In the genomic region with DNA sequence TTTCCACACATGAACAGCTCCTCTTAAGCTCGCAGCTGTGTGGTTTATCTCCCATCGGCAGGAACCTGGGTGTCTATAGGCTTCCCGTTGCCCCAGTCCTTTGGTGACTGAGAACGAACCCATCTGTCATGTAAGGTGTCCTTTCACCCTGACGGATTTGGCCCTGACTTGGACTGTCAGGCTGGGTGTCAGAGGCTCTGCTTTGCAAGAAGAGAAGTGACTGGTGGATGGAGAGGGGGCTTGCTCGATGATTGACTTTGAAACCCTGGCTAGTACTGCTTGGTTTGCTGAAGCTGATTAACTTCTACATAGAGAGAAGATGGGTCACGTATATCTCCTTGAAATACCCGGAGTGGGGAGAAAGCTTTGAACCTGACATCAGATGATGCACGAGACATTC, we compare ENCODE assay signal across 31 cellular contexts. TPM values are rescaled to one million over a fixed set of nuclear protein-coding genes. Genes with fewer than 3 reads are reported as not detected.
"Had no signal": no experiment of that assay in that cellular context is flagged by ENCODE, and none has a peak within 500 bp of the region (broad histone marks: within the 10 kb centered on the region; RNA-seq: fewer than 3 reads in every experiment).

No MANE protein-coding gene starts in this region.

- H3K4me1 ChIP-seq: ascending aorta had no signal

- H3K27ac ChIP-seq: ascending aorta, cardiac muscle cell, WERI-Rb-1 had no signal

- FAIRE-seq: bronchial epithelial cell, TTC549 had no signal

- H3K36me3 ChIP-seq: ascending aorta, cardiac muscle cell, WERI-Rb-1 had no signal

- H3K9me3 ChIP-seq: ascending aorta had no signal

- H3K27me3 ChIP-seq: ascending aorta had no signal

- H3K4me3 ChIP-seq: ascending aorta, cardiac muscle cell had no signal

- DNase-seq: activated CD4-positive, alpha-beta memory T cell treated with anti-CD3 and anti-CD28 coated beads for 36 hours; activated CD4-positive, alpha-beta T cell treated with anti-CD3 and anti-CD28 coated beads for 1 hour; activated CD4-positive, alpha-beta T cell treated with anti-CD3 and anti-CD28 coated beads for 4 hours; activated CD4-positive, alpha-beta T cell treated with anti-CD3 and anti-CD28 coated beads, Interleukin-2, amount 10 ng/mL, durations not matched to agents 24 days and 14 days; activated CD4-positive, alpha-beta T cell treated with anti-CD3 and anti-CD28 coated beads, Interleukin-2, amount 50 U/mL, for 1 hour; activated CD4-positive, alpha-beta T cell treated with anti-CD3 and anti-CD28 coated beads, Interleukin-2, amount 50 U/mL, for 4 hours; activated CD4-positive, CD25-positive, alpha-beta regulatory T cell; activated CD8-positive, alpha-beta memory T cell treated with anti-CD3 and anti-CD28 coated beads, Interleukin-2, amount 50 U/mL, for 4 hours; activated CD8-positive, alpha-beta T cell treated with anti-CD3 and anti-CD28 coated beads for 36 hours; activated effector memory CD4-positive, alpha-beta T cell treated with anti-CD3 and anti-CD28 coated beads, Interleukin-2, amount 50 U/mL, for 16 hours; activated gamma-delta T cell treated with Interleukin-2 at 50 U/mL for 16 hours; activated naive CD4-positive, alpha-beta T cell; activated naive CD4-positive, alpha-beta T cell treated with anti-CD3 and anti-CD28 coated beads, Interleukin-2, amount 10 ng/mL, durations not matched to agents 7 days and 5 days; activated naive CD8-positive, alpha-beta T cell treated with anti-CD3 and anti-CD28 coated beads, Interleukin-2, amount 10 ng/mL, durations not matched to agents 7 days and 5 days; activated naive CD8-positive, alpha-beta T cell treated with anti-CD3 and anti-CD28 coated beads, Interleukin-2, amount 50 U/mL, for 24 hours; activated T-cell treated with anti-CD3 and anti-CD28 coated beads for 4 hours; activated T-cell treated with anti-CD3 and anti-CD28 coated beads, Interleukin-2, amount 50 U/mL, for 1 hour; activated T-cell treated with anti-CD3 and anti-CD28 coated beads, Interleukin-2, amount 50 U/mL, for 4 hours; activated T-cell treated with anti-CD3 and anti-CD28 coated beads, Interleukin-2, amount 50 U/mL, for 72 hours; amygdala; anterior cingulate cortex; central memory CD4-positive, alpha-beta T cell; SW 1271; T-helper 1 cell; T-helper 2 cell; T-helper 9 cell; WERI-Rb-1 had no signal

RNA-seq across cellular contexts. Expression of gene IRF8, which starts 56.5 kb away (rescaled TPM):
- total RNA-seq: bronchial epithelial cell had no signal
